ENCODE assay signal across 11 cellular contexts in the genomic region with DNA sequence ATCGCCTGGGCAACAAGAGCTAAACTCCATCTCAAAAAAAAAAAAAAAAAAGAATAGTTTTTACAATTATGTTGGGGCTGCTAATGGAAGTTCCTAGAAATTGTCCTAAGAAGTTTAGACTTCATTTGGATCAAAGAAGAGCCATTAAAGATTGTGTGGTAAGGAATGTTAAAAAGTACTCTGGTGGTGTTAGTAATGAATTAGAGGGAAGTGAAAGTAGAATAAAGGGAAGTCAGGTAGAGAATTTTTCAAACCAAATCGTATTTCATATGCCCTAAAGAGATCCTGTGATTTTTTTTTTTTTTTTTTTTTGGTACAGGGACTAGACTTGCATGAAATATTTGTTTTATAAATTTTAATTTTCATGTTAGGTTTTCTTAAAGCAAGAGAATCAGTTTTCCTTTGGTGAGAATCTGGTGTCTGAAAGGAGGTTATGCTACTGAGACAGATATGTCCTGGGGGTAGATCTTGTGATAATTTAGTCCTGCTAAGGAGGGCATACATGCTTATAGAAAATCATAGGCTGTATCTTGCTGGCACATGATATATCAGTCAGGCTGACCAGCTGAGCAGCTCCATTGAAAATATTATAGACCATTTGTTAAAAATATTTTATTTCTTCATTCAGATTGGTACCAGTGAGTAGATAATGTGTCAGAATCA. TPM values are rescaled to one million over a fixed set of nuclear protein-coding genes. Genes with fewer than 3 reads are reported as not detected.
DNase-seq lines count a peak whose midpoint lies in the region; ATAC-seq and TF ChIP-seq lines count a peak whose summit lies in the region.
"Had no signal": no experiment of that assay in that cellular context is flagged by ENCODE, and none has a peak within 500 bp of the region (broad histone marks: within the 10 kb centered on the region; RNA-seq: fewer than 3 reads in every experiment).

No MANE protein-coding gene starts in this region.

- POLR2A ChIA-PET in MCF 10A (lab: Yijun Ruan, JAX) = interaction anchor here (0.7 to 2.8 kb wide), 3 partner anchors 10 to 824 kb away, joined by 3 to 25 read pairs (median 3); partner anchors contain the start of gene SEC24B

- no peak overlapping the region for H3K27ac ChIP-seq in breast epithelium
- H3K27ac ChIP-seq in transverse colon = no peak overlapping the region

- TF ChIP-seq CTCF in MCF 10A (IDR thresholded peaks at IDR 0.05; ENCODE audit: unreplicated experiment) (no peak), breast epithelium (IDR thresholded peaks at IDR 0.05) (no peak), type B pancreatic cell (conservative IDR thresholded peaks at IDR 0.05) (no peak), transverse colon (IDR thresholded peaks at IDR 0.05) (no peak)

- CTCF ChIA-PET in MCF 10A (lab: Yijun Ruan, JAX) = interaction anchor here (1.1 to 1.6 kb wide), 4 partner anchors 10 to 42 kb away, joined by 3 to 5 read pairs (median 4); partner anchors contain the start of gene SEC24B

- DNase-seq in MCF 10A (ENCODE audit: unreplicated experiment) (no peak), breast epithelium (ENCODE audit: low spot score in 2 of 2) (no peak), MV-4-11 (lab: John Stamatoyannopoulos, UW) (peak; percentile 36), type B pancreatic cell (ENCODE audit: extremely low spot score, unreplicated experiment) (no peak), A172 (ENCODE audit: low spot score) (no peak), transverse colon (no peak)
- DNase-seq in central memory CD4-positive, alpha-beta T cell = no peak
- DNase-seq: activated CD4-positive, alpha-beta T cell treated with anti-CD3 and anti-CD28 coated beads for 48 hours; NCI-H1048; occipital lobe had no signal

- H3K27ac Mint-ChIP-seq in MCF 10A (ENCODE audit: low read depth, unreplicated experiment) (peak overlapping the region; percentile 76), type B pancreatic cell (peak overlapping the region; percentile 35)

- ATAC-seq in HG02798 (IDR thresholded peaks at IDR 0.05; ENCODE audit: poor library complexity, unreplicated experiment) = peak; percentile 57

- intact Hi-C loops in MCF 10A (cut with micrococcal nuclease) (no loop called here), breast epithelium (cut with DNase I; ENCODE audit: low total_unique reads) (no loop called here), transverse colon (cut with DNase I; ENCODE audit: low total_unique reads) (no loop called here)

- WGBS in transverse colon (ENCODE audit: low coverage in 1 of 2), 2 donors = 70 to 75% methylated on average over 2 of the region's 2 CpGs

- H3K4me3 Mint-ChIP-seq in MCF 10A (ENCODE audit: unreplicated experiment) (no peak overlapping the region), type B pancreatic cell (no peak overlapping the region)

- H3K4me1 Mint-ChIP-seq in MCF 10A (ENCODE audit: insufficient read depth, unreplicated experiment) (peaks cover 50% of the 10 kb centered on the region), type B pancreatic cell (ENCODE audit: unreplicated experiment) (peaks cover 39% of the 10 kb centered on the region)

- H3K36me3 ChIP-seq in breast epithelium (no peaks in the 10 kb centered on the region), transverse colon (peaks cover 0 to 12% (median 0%) of the 10 kb centered on the region in 4 donors)

- no TSS peak for BruUV-seq in MCF 10A (replicated peaks; lab: Mats Ljungman, UMichigan)

- H3K27me3 Mint-ChIP-seq in MCF 10A (ENCODE audit: insufficient read depth, unreplicated experiment) (no peaks in the 10 kb centered on the region), type B pancreatic cell (no peaks in the 10 kb centered on the region)

- TF ChIP-seq POLR2A in breast epithelium (IDR thresholded peaks at IDR 0.05) (no peak), transverse colon (IDR thresholded peaks at IDR 0.05) (no peak)

- in situ Hi-C loops in transverse colon (cut with MboI; ENCODE audit: low pct_ligation_motif_present in 1 of 4, low pct_unique_long_range_greater_than_20kb in 1 of 4, low sequenced_read_pairs in 3 of 4) = loop anchor here (25.0 kb wide), 2 partner anchors 93 to 268 kb away; partner anchors contain the start of gene CASP6 (in 3 of the 4)

- H3K4me1 ChIP-seq in breast epithelium (peaks cover 0 to 27% of the 10 kb centered on the region in 2 donors), transverse colon (peaks cover 10 to 47% (median 19%) of the 10 kb centered on the region in 4 donors)

- H3K27me3 ChIP-seq in breast epithelium (no peaks in the 10 kb centered on the region), transverse colon (no peaks in the 10 kb centered on the region)

- TF ChIP-seq EP300 in transverse colon (IDR thresholded peaks at IDR 0.05; ENCODE audit: low read depth) = no peak

- H3K9me3 ChIP-seq in breast epithelium (peaks cover 0 to 4% of the 10 kb centered on the region in 2 donors), transverse colon (no peaks in the 10 kb centered on the region)

- H3K36me3 Mint-ChIP-seq in MCF 10A (ENCODE audit: insufficient read depth, unreplicated experiment) = peaks cover 41% of the 10 kb centered on the region
- H3K36me3 Mint-ChIP-seq in type B pancreatic cell = peaks cover 46% of the 10 kb centered on the region

- H3K4me3 ChIP-seq in breast epithelium = no peak overlapping the region
- H3K4me3 ChIP-seq in transverse colon = no peak overlapping the region

- H3K9me3 Mint-ChIP-seq in MCF 10A (ENCODE audit: unreplicated experiment) = peaks cover 7% of the 10 kb centered on the region
- peaks cover 5% of the 10 kb centered on the region for H3K9me3 Mint-ChIP-seq in type B pancreatic cell

RNA-seq across cellular contexts. Expression of gene SEC24B, which starts 10.7 kb away (rescaled TPM):
- total RNA-seq in MCF 10A (2022) = 33.9 and 35.0 TPM in 2 replicates
- total RNA-seq in breast epithelium = 10 to 100 TPM; 39.2 to 51.2 (median 42.3) TPM
- 37.4 and 39.1 TPM in 2 replicates for total RNA-seq in type B pancreatic cell (ENCODE audit: low replicate concordance)
- total RNA-seq in A172 (2014; rRNA removed; shearing (Covaris generic)) = 14.1 and 16.7 TPM in 2 replicates
- 10 to 100 TPM; 14.3 to 44.1 (median 35.4) TPM for total RNA-seq in transverse colon
